In the genomic region with DNA sequence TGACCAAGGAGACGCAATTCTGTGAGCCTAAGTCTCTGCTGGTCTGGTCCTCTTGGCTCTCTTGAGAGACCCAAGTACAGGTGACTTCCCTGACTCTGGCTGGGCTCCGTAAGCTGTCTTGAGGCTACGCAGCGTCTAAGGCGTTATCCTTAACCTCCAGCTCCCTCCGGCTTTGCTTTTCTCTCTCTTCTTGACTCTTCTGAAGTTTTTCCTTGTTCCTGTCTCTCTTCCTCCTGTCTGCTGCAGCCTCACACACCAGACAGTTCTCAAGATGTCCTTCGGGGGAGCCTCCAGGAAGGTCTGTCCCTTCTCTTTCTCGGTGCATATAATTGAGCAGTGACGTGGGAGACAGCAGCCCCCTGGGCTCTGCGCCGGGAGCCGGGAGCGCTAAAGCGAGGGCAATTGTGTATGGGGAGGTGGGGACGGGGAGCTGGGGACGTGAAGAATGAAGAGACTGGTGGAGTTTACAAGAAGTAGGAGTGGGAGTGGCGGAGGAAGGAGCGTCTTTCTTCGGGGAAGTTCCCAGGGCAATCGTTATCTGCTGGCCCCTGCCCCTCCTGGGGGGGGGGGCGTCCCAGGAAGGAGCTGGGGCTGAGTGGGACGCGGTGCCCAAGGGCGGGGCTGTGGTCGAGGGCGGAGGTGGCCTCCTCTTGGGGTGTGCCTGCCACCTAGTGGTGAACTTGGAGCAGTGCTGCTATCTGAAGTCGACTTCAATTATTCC, we compare ENCODE assay signal across 8 cellular contexts. TPM values are rescaled to one million over a fixed set of nuclear protein-coding genes. Genes with fewer than 3 reads are reported as not detected.
DNase-seq lines count a peak whose midpoint lies in the region; TF ChIP-seq lines count a peak whose summit lies in the region.

No MANE protein-coding gene starts in this region.

- peaks cover 7% of the 10 kb centered on the region for H3K4me1 Mint-ChIP-seq in chondrocyte (ENCODE audit: low read depth)

- H3K36me3 Mint-ChIP-seq in chondrocyte (ENCODE audit: low read depth) = peaks cover 2% of the 10 kb centered on the region

- H3K27me3 Mint-ChIP-seq in chondrocyte (ENCODE audit: low read depth) = peaks cover 31% of the 10 kb centered on the region

- CTCF ChIA-PET in HEK293T (lab: Yijun Ruan, JAX) = interaction anchor here (0.6 to 2.8 kb wide), 6 partner anchors 45 to 269 kb away, joined by 3 to 30 read pairs (median 4); no protein-coding TSS in a partner anchor

- POLR2A ChIA-PET in HEK293T (lab: Yijun Ruan, JAX) = no interaction called here

- H3K4me3 Mint-ChIP-seq in chondrocyte (ENCODE audit: unreplicated experiment) = peak overlapping the region; percentile 97

- TF ChIP-seq CTCF in GM12872 (IDR thresholded peaks at IDR 0.05; ENCODE audit: insufficient read depth, low read depth, low read length) (peak; percentile 92), chondrocyte (IDR thresholded peaks at IDR 0.05) (peak; percentile 99)

- H3K9me3 Mint-ChIP-seq in chondrocyte (ENCODE audit: low read depth) = peaks cover 5% of the 10 kb centered on the region

- DNase-seq in HEK293T (ENCODE audit: extremely low spot score) (peak; percentile 82), NCI-H1105 treated with DMSO at 0.1 percent for 48 hours (lab: John Stamatoyannopoulos, UW) (peak; percentile 74), chondrocyte (ENCODE audit: low spot score) (no peak), kidney tubule cell (ENCODE audit: low spot score) (peak; percentile 63), NCI-H2107 treated with DMSO at 0.1 percent for 48 hours (lab: John Stamatoyannopoulos, UW; ENCODE audit: unreplicated experiment) (no peak)
- peak; percentile 44 to 56 for DNase-seq in activated CD4-positive, alpha-beta T cell treated with anti-CD3 and anti-CD28 coated beads for 24 hours (ENCODE audit: low read depth in 2 of 2)
- peak; percentile 37 to 62 for DNase-seq in stimulated activated CD4-positive, alpha-beta T cell treated with anti-CD3 and anti-CD28 coated beads, Interleukin-15, amount 100 ng/mL, for 48 hours (ENCODE audit: low read depth in 2 of 2)

- peak overlapping the region; percentile 29 for H3K27ac Mint-ChIP-seq in chondrocyte (ENCODE audit: unreplicated experiment)

TF ChIP-seq in HEK293T, 16 proteins besides CTCF, POLR2A, EP300 and RAD21:
- no peak for TF ChIP-seq L3MBTL2 (conservative IDR thresholded peaks at IDR 0.05)
- TF ChIP-seq FOXM1 (IDR thresholded peaks at IDR 0.05; ENCODE audit: borderline replicate concordance) = no peak
- no peak for TF ChIP-seq ZNF384 (IDR thresholded peaks at IDR 0.05)
- TF ChIP-seq CTBP1 (IDR thresholded peaks at IDR 0.05; ENCODE audit: borderline replicate concordance) = no peak
- TF ChIP-seq ELF4 (IDR thresholded peaks at IDR 0.05) = no peak
- TF ChIP-seq NFRKB (IDR thresholded peaks at IDR 0.05) = no peak
TF ChIP-seq in HEK293T: peak in this region for 0.

RNA-seq across cellular contexts. Expression of gene PIRT, which starts 6.9 kb away (rescaled TPM):
- not detected in 3 replicates for total RNA-seq in chondrocyte

RNA-seq across cellular contexts. Expression of gene TMEM238L, which starts 40.9 kb away (rescaled TPM):
- total RNA-seq in chondrocyte = not detected in 3 replicates

Comparison
In these comparisons a context has a peak if more than half of its experiments do, and no peak if none do; other contexts are left out.
1. DNase-seq: peak in HEK293T (single experiment), NCI-H1105 treated with DMSO at 0.1 percent for 48 hours (single experiment), activated CD4-positive, alpha-beta T cell treated with anti-CD3 and anti-CD28 coated beads for 24 hours (2 of 2), kidney tubule cell (single experiment) and stimulated activated CD4-positive, alpha-beta T cell treated with anti-CD3 and anti-CD28 coated beads, Interleukin-15, amount 100 ng/mL, for 48 hours (2 of 2); none in chondrocyte (single experiment) and NCI-H2107 treated with DMSO at 0.1 percent for 48 hours (single experiment).